ENCODE assay signal across 15 cellular contexts in genomic region chr15:49847937-49848823, GRCh38.
DNase-seq lines count a peak whose midpoint lies in the region; ATAC-seq and TF ChIP-seq lines count a peak whose summit lies in the region.
"Had no signal": no experiment of that assay in that cellular context is flagged by ENCODE, and none has a peak within 500 bp of the region (broad histone marks: within the 10 kb centered on the region; RNA-seq: fewer than 3 reads in every experiment).

No MANE protein-coding gene starts in this region.

- peaks cover 26% of the 10 kb centered on the region for H3K36me3 Mint-ChIP-seq in HFFc6 (ENCODE audit: low read depth)
- H3K36me3 Mint-ChIP-seq in CD8-positive, alpha-beta memory T cell = no peaks in the 10 kb centered on the region

- no peaks in the 10 kb centered on the region for H3K27me3 ChIP-seq in left ventricle myocardium inferior (ENCODE audit: low read depth)
- no peaks in the 10 kb centered on the region for H3K27me3 ChIP-seq in tibial artery
- H3K27me3 ChIP-seq in CD8-positive, alpha-beta memory T cell (ENCODE audit: insufficient read depth, low read length, poor library complexity, severe bottlenecking) = no peaks in the 10 kb centered on the region
- H3K27me3 ChIP-seq: SJCRH30 had no signal

- H3K4me1 ChIP-seq in left ventricle myocardium inferior (no peaks in the 10 kb centered on the region), tibial artery (peaks cover 0 to 31% (median 20%) of the 10 kb centered on the region in 4 donors)
- no peaks in the 10 kb centered on the region for H3K4me1 ChIP-seq in CD8-positive, alpha-beta memory T cell (ENCODE audit: insufficient read depth, low read length)
- H3K4me1 ChIP-seq: SJCRH30 had no signal

- intact Hi-C loops in left ventricle myocardium inferior (cut with micrococcal nuclease) = no loop called here
- intact Hi-C loops in tibial artery (cut with DNase I; ENCODE audit: low total_unique reads) = loop anchor here (5.0 to 10.0 kb wide), 2 partner anchors 137 to 226 kb away; partner anchors contain the start of genes DTWD1 and FAM227B

- H3K27ac Mint-ChIP-seq in HFFc6 = peak overlapping the region; percentile 85
- no peak overlapping the region for H3K27ac Mint-ChIP-seq in CD8-positive, alpha-beta memory T cell
- H3K27ac Mint-ChIP-seq: dendritic cell treated with granulocyte-macrophage colony-stimulating factor and Interleukin-4, amounts not matched to agents 40 ng/mL and 50 ng/mL, for 4 days had no signal

- H3K4me1 Mint-ChIP-seq in HFFc6 (ENCODE audit: low read depth) = peaks cover 72% of the 10 kb centered on the region
- no peaks in the 10 kb centered on the region for H3K4me1 Mint-ChIP-seq in CD8-positive, alpha-beta memory T cell

- ATAC-seq in GM19351 (IDR thresholded peaks at IDR 0.05; ENCODE audit: unreplicated experiment) = no peak

- TF ChIP-seq CTCF in HFFc6 (IDR thresholded peaks at IDR 0.05) = no peak
- TF ChIP-seq CTCF in left ventricle myocardium inferior (IDR thresholded peaks at IDR 0.05; ENCODE audit: borderline replicate concordance) = no peak
- TF ChIP-seq CTCF in tibial artery (IDR thresholded peaks at IDR 0.05) = no peak

- DNase-seq in HFFc6 (peak; percentile 95), amniotic stem cell (lab: John Stamatoyannopoulos, UW) (peak; percentile 70), left ventricle myocardium inferior (no peak), tibial artery (no peak), NCI-H345 (lab: John Stamatoyannopoulos, UW) (no peak), G401 (ENCODE audit: low spot score) (no peak)
- DNase-seq in CD8-positive, alpha-beta memory T cell = no peak
- DNase-seq: activated effector memory CD4-positive, alpha-beta T cell treated with Interleukin-2 at 50 U/mL for 16 hours; DND-41; Karpas-422; NCI-H446; SJCRH30 had no signal

- peak overlapping the region; percentile 66 for H3K4me3 Mint-ChIP-seq in HFFc6
- no peak overlapping the region for H3K4me3 Mint-ChIP-seq in CD8-positive, alpha-beta memory T cell
- H3K4me3 Mint-ChIP-seq: dendritic cell treated with granulocyte-macrophage colony-stimulating factor and Interleukin-4, amounts not matched to agents 40 ng/mL and 50 ng/mL, for 4 days had no signal

- H3K9me3 Mint-ChIP-seq in HFFc6 = peaks cover 19% of the 10 kb centered on the region
- peaks cover 0 to 10% (median 6%) of the 10 kb centered on the region in 5 donors for H3K9me3 Mint-ChIP-seq in CD8-positive, alpha-beta memory T cell

- peaks cover 2% of the 10 kb centered on the region for H3K27me3 Mint-ChIP-seq in HFFc6 (ENCODE audit: insufficient read depth)
- H3K27me3 Mint-ChIP-seq in CD8-positive, alpha-beta memory T cell = no peaks in the 10 kb centered on the region
- H3K27me3 Mint-ChIP-seq: dendritic cell treated with granulocyte-macrophage colony-stimulating factor and Interleukin-4, amounts not matched to agents 40 ng/mL and 50 ng/mL, for 4 days had no signal

- peak overlapping the region; percentile 53 for H3K27ac ChIP-seq in left ventricle myocardium inferior (replicated peaks)
- H3K27ac ChIP-seq in tibial artery = peak overlapping the region; percentile 62 to 75
- H3K27ac ChIP-seq in CD8-positive, alpha-beta memory T cell (ENCODE audit: low read depth, low read length) = no peak overlapping the region
- H3K27ac ChIP-seq: SJCRH30 had no signal

- POLR2A ChIA-PET in CD8-positive, alpha-beta memory T cell (lab: Charles Lee) = no interaction called here

- H3K4me3 ChIP-seq in left ventricle myocardium inferior (no peak overlapping the region), tibial artery (no peak overlapping the region)
- H3K4me3 ChIP-seq in CD8-positive, alpha-beta memory T cell (ENCODE audit: low read length) = no peak overlapping the region
- H3K4me3 ChIP-seq: SJCRH30, skin epidermis had no signal

- CTCF ChIA-PET in CD8-positive, alpha-beta memory T cell (lab: Charles Lee) = no interaction called here

- peaks cover 12% of the 10 kb centered on the region for H3K9me3 ChIP-seq in left ventricle myocardium inferior (replicated peaks)
- H3K9me3 ChIP-seq in tibial artery = no peaks in the 10 kb centered on the region
- H3K9me3 ChIP-seq in CD8-positive, alpha-beta memory T cell (ENCODE audit: low read length) = no peaks in the 10 kb centered on the region
- H3K9me3 ChIP-seq: SJCRH30 had no signal

- H3K36me3 ChIP-seq in left ventricle myocardium inferior = peaks cover 6% of the 10 kb centered on the region
- H3K36me3 ChIP-seq in tibial artery = no peaks in the 10 kb centered on the region
- no peaks in the 10 kb centered on the region for H3K36me3 ChIP-seq in CD8-positive, alpha-beta memory T cell (ENCODE audit: insufficient read depth, low read length)
- H3K36me3 ChIP-seq: SJCRH30 had no signal

- in situ Hi-C loops in G401 (cut with HindIII; ENCODE audit: low sequenced_read_pairs) = no loop called here

Comparison
In these comparisons a context has a peak if more than half of its experiments do, and no peak if none do; other contexts are left out.
1. DNase-seq: peak in HFFc6 (single experiment) and amniotic stem cell (single experiment); none in left ventricle myocardium inferior (single experiment), tibial artery (0 of 2), CD8-positive, alpha-beta memory T cell (0 of 5), NCI-H345 (single experiment) and G401 (single experiment).